In genomic region chr15:75037685-75038084, GRCh38 we compare ENCODE assay signal across 17 cellular contexts. TPM values are rescaled to one million over a fixed set of nuclear protein-coding genes. Genes with fewer than 3 reads are reported as not detected.
DNase-seq lines count a peak whose midpoint lies in the region; ATAC-seq, FAIRE-seq and TF ChIP-seq lines count a peak whose summit lies in the region.
"Had no signal": no experiment of that assay in that cellular context is flagged by ENCODE, and none has a peak within 500 bp of the region (broad histone marks: within the 10 kb centered on the region; RNA-seq: fewer than 3 reads in every experiment).

No MANE protein-coding gene starts in this region.

- H3K9me3 Mint-ChIP-seq in activated CD4-positive, alpha-beta T cell treated with anti-CD3 and anti-CD28 coated beads, Interleukin-2, amount 10 ng/mL, durations not matched to agents 24 days and 14 days = no peaks in the 10 kb centered on the region
- H3K9me3 Mint-ChIP-seq in stimulated activated naive B cell treated with anti-CD40 and anti-IgM and Interleukin-4, amounts not matched to agents 10 μg/mL and 1 μg/mL and 100 μg/mL, for 72 hours = no peaks in the 10 kb centered on the region

- peaks cover 13% of the 10 kb centered on the region for H3K36me3 Mint-ChIP-seq in activated CD4-positive, alpha-beta T cell treated with anti-CD3 and anti-CD28 coated beads, Interleukin-2, amount 10 ng/mL, durations not matched to agents 24 days and 14 days (ENCODE audit: low read depth)
- H3K36me3 Mint-ChIP-seq in stimulated activated naive B cell treated with anti-CD40 and anti-IgM and Interleukin-4, amounts not matched to agents 10 μg/mL and 1 μg/mL and 100 μg/mL, for 72 hours = peaks cover 31 to 43% of the 10 kb centered on the region in 2 donors

- intact Hi-C loops in activated CD4-positive, alpha-beta T cell treated with anti-CD3 and anti-CD28 coated beads, Interleukin-2, amount 10 ng/mL, durations not matched to agents 24 days and 14 days (cut with micrococcal nuclease) = no loop called here

- H3K9me3 ChIP-seq in SK-N-SH = no peaks in the 10 kb centered on the region
- H3K9me3 ChIP-seq: uterus had no signal

- TF ChIP-seq CTCF in bronchial epithelial cell (IDR thresholded peaks at IDR 0.05; ENCODE audit: insufficient read depth, low read length, severe bottlenecking) (no peak), omental fat pad (IDR thresholded peaks at IDR 0.05) (no peak), SK-N-SH (IDR thresholded peaks at IDR 0.05) (no peak)

- peak; percentile 70 for DNase-seq in activated CD4-positive, alpha-beta T cell treated with anti-CD3 and anti-CD28 coated beads, Interleukin-2, amount 10 ng/mL, durations not matched to agents 24 days and 14 days
- no peak for DNase-seq in activated CD4-positive, alpha-beta T cell treated with anti-CD3 and anti-CD28 coated beads, Interleukin-2, amount 50 U/mL, for 48 hours
- DNase-seq in RPMI7951 (ENCODE audit: low read depth) (peak; percentile 54), bronchial epithelial cell (ENCODE audit: low read depth) (peak; percentile 19), omental fat pad (ENCODE audit: low spot score) (no peak), SK-N-SH (no peak), LoVo (ENCODE audit: low spot score) (no peak)
- no peak for DNase-seq in stimulated activated naive B cell treated with anti-CD40 and anti-IgM and Interleukin-4, amounts not matched to agents 10 μg/mL and 1 μg/mL and 100 μg/mL, for 72 hours
- DNase-seq: activated CD4-positive, alpha-beta T cell treated with anti-CD3 and anti-CD28 coated beads for 48 hours; activated gamma-delta T cell; glutamatergic neuron; nucleus accumbens; RPMI8226; stimulated activated naive CD4-positive, alpha-beta T cell treated with Interleukin-2 at 50 U/mL for 16 hours; uterus had no signal

- H3K27me3 ChIP-seq in bronchial epithelial cell (ENCODE audit: control insufficient read depth, insufficient read depth, low read length) (no peaks in the 10 kb centered on the region), SK-N-SH (ENCODE audit: insufficient read depth) (no peaks in the 10 kb centered on the region)
- H3K27me3 ChIP-seq: uterus had no signal

- H3K4me3 ChIP-seq in bronchial epithelial cell (ENCODE audit: low read depth, low read length) (no peak overlapping the region), SK-N-SH (ENCODE audit: low read depth in 2 of 2, low read length in 1 of 2) (no peak overlapping the region)
- H3K4me3 ChIP-seq: uterus had no signal

- H3K36me3 ChIP-seq in bronchial epithelial cell (ENCODE audit: control insufficient read depth, insufficient read depth, low read length) (no peaks in the 10 kb centered on the region), SK-N-SH (replicated peaks in 1 of 2; ENCODE audit: control insufficient read depth in 1 of 2, insufficient read depth in 2 of 2, low read length in 1 of 2) (no peaks in the 10 kb centered on the region)
- H3K36me3 ChIP-seq: uterus had no signal

- peak overlapping the region; percentile 47 for H3K4me3 Mint-ChIP-seq in activated CD4-positive, alpha-beta T cell treated with anti-CD3 and anti-CD28 coated beads, Interleukin-2, amount 10 ng/mL, durations not matched to agents 24 days and 14 days
- no peak overlapping the region for H3K4me3 Mint-ChIP-seq in stimulated activated naive B cell treated with anti-CD40 and anti-IgM and Interleukin-4, amounts not matched to agents 10 μg/mL and 1 μg/mL and 100 μg/mL, for 72 hours

- H3K4me1 ChIP-seq in SK-N-SH (ENCODE audit: control insufficient read depth in 1 of 2, insufficient read depth in 2 of 2, low read depth in 1 of 2, low read length in 1 of 2) = peaks cover 0 to 1% of the 10 kb centered on the region in 2 experiments; a peak in 2 of 4 replicates
- H3K4me1 ChIP-seq: uterus had no signal

- no peak overlapping the region for H3K4me2 ChIP-seq in SK-N-SH

- no peak overlapping the region for H3K27ac ChIP-seq in SK-N-SH (ENCODE audit: low read depth in 2 of 2, low read length in 1 of 2)
- H3K27ac ChIP-seq: uterus had no signal

- no peaks in the 10 kb centered on the region for H4K20me1 ChIP-seq in SK-N-SH (ENCODE audit: insufficient read depth)

- FAIRE-seq in bronchial epithelial cell (lab: Jason Lieb, UNC) = no peak
- FAIRE-seq: D721Med, H54 had no signal

- POLR2A ChIA-PET in SK-N-SH (lab: Yijun Ruan, JAX) = no interaction called here

- 84% methylated on average over 6 of the region's 6 CpGs for WGBS in SK-N-SH (ENCODE audit: low lambda C conversion rate)

- H3F3A ChIP-seq in SK-N-SH (replicated peaks; ENCODE audit: insufficient read depth) = no peaks in the 10 kb centered on the region

- no peaks in the 10 kb centered on the region for H3K27me3 Mint-ChIP-seq in activated CD4-positive, alpha-beta T cell treated with anti-CD3 and anti-CD28 coated beads, Interleukin-2, amount 10 ng/mL, durations not matched to agents 24 days and 14 days
- peaks cover 0 to 3% of the 10 kb centered on the region in 2 donors for H3K27me3 Mint-ChIP-seq in stimulated activated naive B cell treated with anti-CD40 and anti-IgM and Interleukin-4, amounts not matched to agents 10 μg/mL and 1 μg/mL and 100 μg/mL, for 72 hours

- TF ChIP-seq EP300 in SK-N-SH (IDR thresholded peaks at IDR 0.05; ENCODE audit: borderline replicate concordance in 1 of 2, low read depth in 1 of 2, low read length in 1 of 2) = no peak

- H3K27ac Mint-ChIP-seq in activated CD4-positive, alpha-beta T cell treated with anti-CD3 and anti-CD28 coated beads, Interleukin-2, amount 10 ng/mL, durations not matched to agents 24 days and 14 days = peak overlapping the region; percentile 19
- H3K27ac Mint-ChIP-seq in stimulated activated naive B cell treated with anti-CD40 and anti-IgM and Interleukin-4, amounts not matched to agents 10 μg/mL and 1 μg/mL and 100 μg/mL, for 72 hours = peak overlapping the region; percentile 74

- CTCF ChIA-PET in SK-N-SH (lab: Yijun Ruan, JAX) = interaction anchor here (0.9 to 4.0 kb wide), 4 partner anchors 8 to 178 kb away, joined by 3 to 24 read pairs (median 16); partner anchors contain the start of gene C15orf39

- peaks cover 38% of the 10 kb centered on the region for H3K4me1 Mint-ChIP-seq in activated CD4-positive, alpha-beta T cell treated with anti-CD3 and anti-CD28 coated beads, Interleukin-2, amount 10 ng/mL, durations not matched to agents 24 days and 14 days
- H3K4me1 Mint-ChIP-seq in stimulated activated naive B cell treated with anti-CD40 and anti-IgM and Interleukin-4, amounts not matched to agents 10 μg/mL and 1 μg/mL and 100 μg/mL, for 72 hours = peaks cover 43 to 63% of the 10 kb centered on the region in 2 donors

- ATAC-seq in stimulated activated naive B cell treated with anti-CD40 and anti-IgM and Interleukin-4, amounts not matched to agents 10 μg/mL and 1 μg/mL and 100 μg/mL, for 72 hours (replicated peaks) = peak; percentile 55 to 66
- ATAC-seq in omental fat pad (ENCODE audit: low FRiP score) = no peak

- no peaks in the 10 kb centered on the region for H3K79me2 ChIP-seq in SK-N-SH (ENCODE audit: insufficient read depth)

- H2AFZ ChIP-seq in SK-N-SH (ENCODE audit: low read depth) = no peak overlapping the region

- no peak overlapping the region for H3K9ac ChIP-seq in SK-N-SH

- TF ChIP-seq RAD21 in SK-N-SH (IDR thresholded peaks at IDR 0.05; ENCODE audit: low read length) = no peak

- H3K9me2 ChIP-seq in SK-N-SH = no peaks in the 10 kb centered on the region

TF ChIP-seq in SK-N-SH, 30 proteins besides CTCF, POLR2A, EP300 and RAD21:
- TF ChIP-seq REST (IDR thresholded peaks at IDR 0.05; ENCODE audit: low read depth, low read length) = no peak
TF ChIP-seq in SK-N-SH: peak in this region for 0.

RNA-seq across cellular contexts. Expression of gene PPCDC, which starts 14.3 kb away (rescaled TPM):
- total RNA-seq in activated CD4-positive, alpha-beta T cell treated with anti-CD3 and anti-CD28 coated beads, Interleukin-2, amount 10 ng/mL, durations not matched to agents 24 days and 14 days = 21.4 and 24.5 TPM in 2 replicates
- total RNA-seq in RPMI7951 (2014; rRNA removed; shearing (Covaris generic)) = 17.9 and 32.4 TPM in 2 replicates
- 13.2 and 14.8 TPM in 2 replicates for total RNA-seq in bronchial epithelial cell
- total RNA-seq in omental fat pad = 10 to 100 TPM in 3 of 4 donors, 1 to 10 TPM in 1; 9.7 to 21.5 (median 13.6) TPM
- polyA plus RNA-seq in SK-N-SH (2012; rRNA removed) = 19.8 and 20.7 TPM in 2 replicates
- 8.5 and 11.6 TPM in 2 replicates for polyA plus RNA-seq in SK-N-SH (2012; cell fraction: cytosol; rRNA removed)
- polyA plus RNA-seq in SK-N-SH (2012; cell fraction: nucleus; rRNA removed) = 20.1 and 21.1 TPM in 2 replicates

RNA-seq across cellular contexts. Expression of gene SCAMP5, which starts 42.3 kb away (rescaled TPM):
- 0.92 and 1.3 TPM in 2 replicates for total RNA-seq in activated CD4-positive, alpha-beta T cell treated with anti-CD3 and anti-CD28 coated beads, Interleukin-2, amount 10 ng/mL, durations not matched to agents 24 days and 14 days
- total RNA-seq in RPMI7951 (2014; rRNA removed; shearing (Covaris generic)) = 4.0 and 4.4 TPM in 2 replicates
- total RNA-seq in bronchial epithelial cell (0.13 and 1.3 TPM in 2 replicates), omental fat pad (1 to 10 TPM in 3 of 4 donors, under 1 TPM in 1; 0.60 to 4.6 (median 2.6) TPM)
- polyA plus RNA-seq in SK-N-SH (2012; rRNA removed) = 27.9 and 32.7 TPM in 2 replicates
- polyA plus RNA-seq in SK-N-SH (2012; cell fraction: cytosol; rRNA removed) = 17.4 and 22.3 TPM in 2 replicates
- 40.8 and 49.0 TPM in 2 replicates for polyA plus RNA-seq in SK-N-SH (2012; cell fraction: nucleus; rRNA removed)

Comparison
In these comparisons a context has a peak if more than half of its experiments do, and no peak if none do; other contexts are left out.
1. DNase-seq: peak in activated CD4-positive, alpha-beta T cell treated with anti-CD3 and anti-CD28 coated beads, Interleukin-2, amount 10 ng/mL, durations not matched to agents 24 days and 14 days (single experiment), RPMI7951 (single experiment) and bronchial epithelial cell (single experiment); none in activated CD4-positive, alpha-beta T cell treated with anti-CD3 and anti-CD28 coated beads, Interleukin-2, amount 50 U/mL, for 48 hours (0 of 2), stimulated activated naive B cell treated with anti-CD40 and anti-IgM and Interleukin-4, amounts not matched to agents 10 μg/mL and 1 μg/mL and 100 μg/mL, for 72 hours (single experiment), omental fat pad (single experiment), SK-N-SH (single experiment) and LoVo (single experiment).